ENCODE assay signal across 16 cellular contexts in genomic region chr2:227376911-227377396, GRCh38. TPM values are rescaled to one million over a fixed set of nuclear protein-coding genes. Genes with fewer than 3 reads are reported as not detected.
DNase-seq lines count a peak whose midpoint lies in the region; ATAC-seq and TF ChIP-seq lines count a peak whose summit lies in the region.
"Had no signal": no experiment of that assay in that cellular context is flagged by ENCODE, and none has a peak within 500 bp of the region (broad histone marks: within the 10 kb centered on the region; RNA-seq: fewer than 3 reads in every experiment).

No MANE protein-coding gene starts in this region.

- H3K9me3 Mint-ChIP-seq in nephron progenitor cell, result no peaks in the 10 kb centered on the region
- H3K9me3 Mint-ChIP-seq in CD8-positive, alpha-beta T cell, result no peaks in the 10 kb centered on the region

- POLR2A ChIA-PET in CD8-positive, alpha-beta T cell (lab: Charles Lee), result no interaction called here

- intact Hi-C loops in CD8-positive, alpha-beta T cell (cut with DNase I, micrococcal nuclease), result no loop called here

- peaks cover 25% of the 10 kb centered on the region for H3K4me1 ChIP-seq in skeletal muscle satellite cell (ENCODE audit: control insufficient read depth, insufficient read depth, low read length)
- no peaks in the 10 kb centered on the region for H3K4me1 ChIP-seq in CD8-positive, alpha-beta T cell (ENCODE audit: insufficient read depth, low read length)
- H3K4me1 ChIP-seq: parathyroid adenoma had no signal

- peaks cover 10% of the 10 kb centered on the region for H3K27me3 Mint-ChIP-seq in nephron progenitor cell (ENCODE audit: low read depth, poor library complexity)
- H3K27me3 Mint-ChIP-seq in CD8-positive, alpha-beta T cell (ENCODE audit: low read depth), result peaks cover 13% of the 10 kb centered on the region

- H3K4me1 Mint-ChIP-seq in nephron progenitor cell, result peaks cover 7% of the 10 kb centered on the region
- peaks cover 6% of the 10 kb centered on the region for H3K4me1 Mint-ChIP-seq in CD8-positive, alpha-beta T cell (ENCODE audit: low read depth)
- H3K4me1 Mint-ChIP-seq: stimulated activated memory B cell treated with anti-CD40 and anti-IgM and Interleukin-4, amounts not matched to agents 10 μg/mL and 1 μg/mL and 100 μg/mL, for 72 hours had no signal

- H3K27me3 ChIP-seq in skeletal muscle satellite cell (ENCODE audit: control insufficient read depth, insufficient read depth, low read length), result no peaks in the 10 kb centered on the region
- H3K27me3 ChIP-seq in CD8-positive, alpha-beta T cell (ENCODE audit: insufficient read depth, low read length), result no peaks in the 10 kb centered on the region

- H3K9ac ChIP-seq in skeletal muscle satellite cell (ENCODE audit: low read depth, low read length), result peak overlapping the region; percentile 53
- H3K9ac ChIP-seq: KMS-11, parathyroid adenoma had no signal

- H3K4me2 ChIP-seq in skeletal muscle satellite cell (ENCODE audit: low read length), result peak overlapping the region; percentile 15
- H3K4me2 ChIP-seq: KMS-11 had no signal

- no peak for ATAC-seq in HG02852 (IDR thresholded peaks at IDR 0.05; ENCODE audit: unreplicated experiment)
- no peak for ATAC-seq in CD8-positive, alpha-beta T cell
- ATAC-seq: stimulated activated memory B cell treated with anti-CD40 and anti-IgM and Interleukin-4, amounts not matched to agents 10 μg/mL and 1 μg/mL and 100 μg/mL, for 72 hours had no signal

- no peak overlapping the region for H3K27ac Mint-ChIP-seq in nephron progenitor cell
- no peak overlapping the region for H3K27ac Mint-ChIP-seq in CD8-positive, alpha-beta T cell
- H3K27ac Mint-ChIP-seq: stimulated activated memory B cell treated with anti-CD40 and anti-IgM and Interleukin-4, amounts not matched to agents 10 μg/mL and 1 μg/mL and 100 μg/mL, for 72 hours had no signal

- no peaks in the 10 kb centered on the region for H3K9me3 ChIP-seq in skeletal muscle satellite cell (replicated peaks; ENCODE audit: low read length)
- no peaks in the 10 kb centered on the region for H3K9me3 ChIP-seq in CD8-positive, alpha-beta T cell (ENCODE audit: low read length)

- CTCF ChIA-PET in CD8-positive, alpha-beta T cell (lab: Charles Lee), result no interaction called here

- H3K4me3 ChIP-seq in epithelial cell of esophagus (ENCODE audit: low read length), result no peak overlapping the region
- no peak overlapping the region for H3K4me3 ChIP-seq in skeletal muscle satellite cell (ENCODE audit: low read length)
- H3K4me3 ChIP-seq in CD8-positive, alpha-beta T cell (ENCODE audit: low read depth, low read length), result no peak overlapping the region

- no peak overlapping the region for H3K27ac ChIP-seq in CD8-positive, alpha-beta T cell (ENCODE audit: low read depth, low read length)
- H3K27ac ChIP-seq: KMS-11, parathyroid adenoma had no signal

- no peaks in the 10 kb centered on the region for H3K36me3 ChIP-seq in skeletal muscle satellite cell (ENCODE audit: insufficient read depth, low read length)
- no peaks in the 10 kb centered on the region for H3K36me3 ChIP-seq in CD8-positive, alpha-beta T cell (ENCODE audit: insufficient read depth, low read length)

- no peaks in the 10 kb centered on the region for H3K36me3 Mint-ChIP-seq in nephron progenitor cell (ENCODE audit: low read depth)
- no peaks in the 10 kb centered on the region for H3K36me3 Mint-ChIP-seq in CD8-positive, alpha-beta T cell
- H3K36me3 Mint-ChIP-seq: stimulated activated memory B cell treated with anti-CD40 and anti-IgM and Interleukin-4, amounts not matched to agents 10 μg/mL and 1 μg/mL and 100 μg/mL, for 72 hours had no signal

- TF ChIP-seq CTCF in epithelial cell of esophagus (IDR thresholded peaks at IDR 0.05; ENCODE audit: insufficient read depth, low read depth, low read length, missing control alignments) (no peak), nephron progenitor cell (IDR thresholded peaks at IDR 0.05) (no peak)
- TF ChIP-seq CTCF in CD8-positive, alpha-beta T cell (IDR thresholded peaks at IDR 0.05), result no peak

- peak; percentile 30 for DNase-seq in NCI-H2227 (lab: John Stamatoyannopoulos, UW; ENCODE audit: unreplicated experiment)
- no peak for DNase-seq in NCI-H2227 treated with DMSO at 0.1 percent for 48 hours (lab: John Stamatoyannopoulos, UW)
- peak; percentile 96 for DNase-seq in NCI-H82 (lab: John Stamatoyannopoulos, UW)
- DNase-seq in epithelial cell of esophagus (ENCODE audit: low read depth), result peak; percentile 11
- no peak for DNase-seq in nephron progenitor cell
- no peak for DNase-seq in CD8-positive, alpha-beta T cell
- DNase-seq: activated CD4-positive, CD25-positive, alpha-beta regulatory T cell; effector CD8-positive, alpha-beta T cell; mesendoderm; NCI-H446 treated with DMSO at 0.1 percent for 48 hours; stimulated activated CD4-positive, alpha-beta T cell treated with anti-CD3 and anti-CD28 coated beads, Interleukin-1b, Interleukin-23, amount 100 ng/mL, for 48 hours had no signal

- H3K4me3 Mint-ChIP-seq in nephron progenitor cell, result no peak overlapping the region
- no peak overlapping the region for H3K4me3 Mint-ChIP-seq in CD8-positive, alpha-beta T cell
- H3K4me3 Mint-ChIP-seq: stimulated activated memory B cell treated with anti-CD40 and anti-IgM and Interleukin-4, amounts not matched to agents 10 μg/mL and 1 μg/mL and 100 μg/mL, for 72 hours had no signal

RNA-seq across cellular contexts. Expression of gene TM4SF20, which starts 2.2 kb away (rescaled TPM):
- not detected in 2 replicates for total RNA-seq in skeletal muscle satellite cell (2012; rRNA removed)
- not detected for total RNA-seq in CD8-positive, alpha-beta T cell

RNA-seq across cellular contexts. Expression of gene SCYGR1, which starts 10.8 kb away (rescaled TPM):
- not detected in 2 replicates for total RNA-seq in skeletal muscle satellite cell (2012; rRNA removed)
- total RNA-seq in CD8-positive, alpha-beta T cell, result not detected

RNA-seq across cellular contexts. Expression of gene MFF, which starts 51.9 kb away (rescaled TPM):
- 73.8 and 79.3 TPM in 2 replicates for total RNA-seq in skeletal muscle satellite cell (2012; rRNA removed)
- 10 to 100 TPM; 48.6 to 50.3 TPM for total RNA-seq in CD8-positive, alpha-beta T cell

Comparison
In these comparisons a context has a peak if more than half of its experiments do, and no peak if none do; other contexts are left out.
1. DNase-seq: peak in NCI-H2227 (single experiment), NCI-H82 (single experiment) and epithelial cell of esophagus (single experiment); none in NCI-H2227 treated with DMSO at 0.1 percent for 48 hours (single experiment), nephron progenitor cell (single experiment) and CD8-positive, alpha-beta T cell (0 of 7).